ENCODE assay signal across 10 cellular contexts in genomic region chr13:114026128-114026880, GRCh38. TPM values are rescaled to one million over a fixed set of nuclear protein-coding genes. Genes with fewer than 3 reads are reported as not detected.
DNase-seq lines count a peak whose midpoint lies in the region; ATAC-seq and TF ChIP-seq lines count a peak whose summit lies in the region.
"Had no signal": no experiment of that assay in that cellular context is flagged by ENCODE, and none has a peak within 500 bp of the region (broad histone marks: within the 10 kb centered on the region; RNA-seq: fewer than 3 reads in every experiment).

No MANE protein-coding gene starts in this region.

- no peak for DNase-seq in HFFc6
- DNase-seq in immature natural killer cell: no peak
- no peak for DNase-seq in stimulated activated effector memory CD8-positive, alpha-beta T cell treated with anti-CD3 and anti-CD28 coated beads, Interleukin-12 subunit alpha, Interleukin-12 subunit beta, amount 100 ng/mL, for 72 hours (ENCODE audit: low spot score in 2 of 2)
- no peak for DNase-seq in activated CD4-positive, alpha-beta T cell treated with anti-CD3 and anti-CD28 coated beads for 1 hour
- DNase-seq: activated CD4-positive, alpha-beta T cell treated with anti-CD3 and anti-CD28 coated beads, Interleukin-2, amount 50 U/mL, for 48 hours had no signal

- H3K27ac Mint-ChIP-seq in HFFc6 (peak overlapping the region; percentile 90), immature natural killer cell (peak overlapping the region; percentile 11 to 82 (median 66))
- H3K27ac Mint-ChIP-seq in stimulated activated effector memory CD8-positive, alpha-beta T cell treated with anti-CD3 and anti-CD28 coated beads, Interleukin-12 subunit alpha, Interleukin-12 subunit beta, amount 100 ng/mL, for 72 hours: peak overlapping the region; percentile 63

- no peak for ATAC-seq in stimulated activated effector memory CD8-positive, alpha-beta T cell treated with anti-CD3 and anti-CD28 coated beads, Interleukin-12 subunit alpha, Interleukin-12 subunit beta, amount 100 ng/mL, for 72 hours
- ATAC-seq in HG03135 (IDR thresholded peaks at IDR 0.05; ENCODE audit: unreplicated experiment) (no peak), GM19351 (IDR thresholded peaks at IDR 0.05; ENCODE audit: unreplicated experiment) (no peak), GM18909 (IDR thresholded peaks at IDR 0.05; ENCODE audit: poor library complexity, unreplicated experiment) (no peak)

- H3K27ac ChIP-seq in angular gyrus (ENCODE audit: low read depth, low read length): peak overlapping the region; percentile 63
- H3K27ac ChIP-seq: epithelial cell of prostate had no signal

- no peaks in the 10 kb centered on the region; the same call in 1 of the 2 replicates for H3K27me3 Mint-ChIP-seq in HFFc6 (ENCODE audit: insufficient read depth)
- H3K27me3 Mint-ChIP-seq in immature natural killer cell (ENCODE audit: low read depth in 3 of 3): peaks cover 15 to 52% (median 49%) of the 10 kb centered on the region in 3 donors

- H3K4me1 Mint-ChIP-seq in HFFc6 (ENCODE audit: low read depth) (peaks cover 23% of the 10 kb centered on the region), immature natural killer cell (peaks cover 42 to 54% of the 10 kb centered on the region in 2 donors)
- H3K4me1 Mint-ChIP-seq in stimulated activated effector memory CD8-positive, alpha-beta T cell treated with anti-CD3 and anti-CD28 coated beads, Interleukin-12 subunit alpha, Interleukin-12 subunit beta, amount 100 ng/mL, for 72 hours: peaks cover 22% of the 10 kb centered on the region

- H3K36me3 Mint-ChIP-seq in HFFc6 (ENCODE audit: low read depth): peaks cover 33% of the 10 kb centered on the region
- H3K36me3 Mint-ChIP-seq in immature natural killer cell: peaks cover 11 to 27% (median 12%) of the 10 kb centered on the region in 3 donors
- peaks cover 62% of the 10 kb centered on the region for H3K36me3 Mint-ChIP-seq in stimulated activated effector memory CD8-positive, alpha-beta T cell treated with anti-CD3 and anti-CD28 coated beads, Interleukin-12 subunit alpha, Interleukin-12 subunit beta, amount 100 ng/mL, for 72 hours

- peak overlapping the region; percentile 76; the same call in 1 of the 2 replicates for H3K4me3 Mint-ChIP-seq in HFFc6
- no peak overlapping the region for H3K4me3 Mint-ChIP-seq in immature natural killer cell
- no peak overlapping the region for H3K4me3 Mint-ChIP-seq in stimulated activated effector memory CD8-positive, alpha-beta T cell treated with anti-CD3 and anti-CD28 coated beads, Interleukin-12 subunit alpha, Interleukin-12 subunit beta, amount 100 ng/mL, for 72 hours

- H3K9me3 Mint-ChIP-seq in HFFc6 (no peaks in the 10 kb centered on the region), immature natural killer cell (peaks cover 0 to 2% (median 0%) of the 10 kb centered on the region in 6 donors)
- no peaks in the 10 kb centered on the region for H3K9me3 Mint-ChIP-seq in stimulated activated effector memory CD8-positive, alpha-beta T cell treated with anti-CD3 and anti-CD28 coated beads, Interleukin-12 subunit alpha, Interleukin-12 subunit beta, amount 100 ng/mL, for 72 hours

- no peak for TF ChIP-seq CTCF in HFFc6 (IDR thresholded peaks at IDR 0.05)

RNA-seq across cellular contexts. Expression of gene C13orf46, which starts 52.4 kb away (rescaled TPM):
- total RNA-seq in HFFc6 (2021; fragmentation: NEBNext Ultra II Directional; extraction: Animal tissue kit (Norgen Biotek cat#: 25700)): 1 to 10 TPM; 1.4 to 2.5 (median 2.0) TPM
- polyA plus RNA-seq in immature natural killer cell: 1 to 10 TPM in 1 of 3 donors, under 1 TPM in 1, not detected in 1; 0.07 to 1.1 TPM
